In the genomic region with DNA sequence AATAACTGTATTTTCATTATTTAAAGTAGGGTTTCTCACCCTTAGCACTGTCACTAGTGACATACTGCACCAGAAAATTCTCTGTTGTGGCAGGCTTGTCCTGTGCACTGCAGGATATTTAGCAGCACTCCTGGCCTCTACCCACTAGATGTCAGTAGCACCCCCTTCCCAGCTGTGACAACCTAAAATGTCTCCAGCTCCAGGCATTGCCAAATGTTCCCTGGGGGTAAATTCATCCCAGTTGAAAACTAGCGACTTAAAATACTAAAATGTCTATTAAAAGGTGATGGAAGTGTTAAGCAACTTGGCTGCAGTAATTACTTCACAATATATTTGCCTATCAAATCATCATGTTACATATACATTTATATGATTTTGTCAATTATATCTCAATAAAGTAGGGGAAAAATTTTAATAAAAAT, we compare ENCODE assay signal across 8 cellular contexts.
DNase-seq lines count a peak whose midpoint lies in the region; ATAC-seq lines count a peak whose summit lies in the region.

No MANE protein-coding gene starts in this region.

- H2AK5ac ChIP-seq in mesenchymal stem cell (ENCODE audit: low read length, severe bottlenecking) = no peak overlapping the region

- DNase-seq in DMS153 (lab: John Stamatoyannopoulos, UW) (peak; percentile 16), DMS153 treated with DMSO at 0.1 percent for 48 hours (lab: John Stamatoyannopoulos, UW; ENCODE audit: unreplicated experiment) (no peak), NCI-H524 (lab: John Stamatoyannopoulos, UW) (peak; percentile 2 to 69), mesenchymal stem cell (peak; percentile 82)
- peak; percentile 88 for DNase-seq in activated CD4-positive, alpha-beta T cell treated with anti-CD3 and anti-CD28 coated beads, Interleukin-2, amount 10 ng/mL, durations not matched to agents 24 days and 14 days
- DNase-seq in effector CD4-positive, alpha-beta T cell = peak; percentile 50
- peak; percentile 14 to 18 for DNase-seq in stimulated activated CD8-positive, alpha-beta memory T cell treated with anti-CD3 and anti-CD28 coated beads, Interleukin-2, amount 100 ng/mL, for 48 hours (ENCODE audit: low read depth in 2 of 2)

- H2BK12ac ChIP-seq in mesenchymal stem cell (ENCODE audit: low read length in 2 of 2) = no peak overlapping the region

- no peak overlapping the region for H3K9ac ChIP-seq in mesenchymal stem cell (ENCODE audit: low read length)

- WGBS in mesenchymal stem cell = no CpG with 5 or more reads among the region's 1 CpG

- H3K4me3 Mint-ChIP-seq in activated CD4-positive, alpha-beta T cell treated with anti-CD3 and anti-CD28 coated beads, Interleukin-2, amount 10 ng/mL, durations not matched to agents 24 days and 14 days = no peak overlapping the region

- H3K9me3 Mint-ChIP-seq in activated CD4-positive, alpha-beta T cell treated with anti-CD3 and anti-CD28 coated beads, Interleukin-2, amount 10 ng/mL, durations not matched to agents 24 days and 14 days = no peaks in the 10 kb centered on the region

- H3K4me1 Mint-ChIP-seq in activated CD4-positive, alpha-beta T cell treated with anti-CD3 and anti-CD28 coated beads, Interleukin-2, amount 10 ng/mL, durations not matched to agents 24 days and 14 days = peaks cover 20% of the 10 kb centered on the region

- no peak overlapping the region for H2BK15ac ChIP-seq in mesenchymal stem cell (ENCODE audit: low read depth, poor library complexity, severe bottlenecking)

- H4K8ac ChIP-seq in mesenchymal stem cell (ENCODE audit: low read length) = no peak overlapping the region

- H3K4ac ChIP-seq in mesenchymal stem cell (ENCODE audit: low read depth in 1 of 2, low read length in 2 of 2) = no peak overlapping the region

- peaks cover 14% of the 10 kb centered on the region for H3K79me1 ChIP-seq in mesenchymal stem cell (replicated peaks; ENCODE audit: low read length, poor library complexity, severe bottlenecking)

- no peaks in the 10 kb centered on the region for H3K27me3 ChIP-seq in mesenchymal stem cell (ENCODE audit: control insufficient read depth in 1 of 2, insufficient read depth in 1 of 2, low read length in 2 of 2)

- H3K4me3 ChIP-seq in mesenchymal stem cell (ENCODE audit: insufficient read depth in 1 of 2, low read depth in 1 of 2, low read length in 2 of 2) = no peak overlapping the region

- no peak overlapping the region for H4K91ac ChIP-seq in mesenchymal stem cell (ENCODE audit: low read length)

- intact Hi-C loops in activated CD4-positive, alpha-beta T cell treated with anti-CD3 and anti-CD28 coated beads, Interleukin-2, amount 10 ng/mL, durations not matched to agents 24 days and 14 days (cut with micrococcal nuclease) = loop anchor here (1.0 to 10.0 kb wide), 3 partner anchors 75 to 252 kb away; partner anchors contain the start of genes ARID4B, B3GALNT2 and GGPS1

- no peaks in the 10 kb centered on the region for H3K27me3 Mint-ChIP-seq in activated CD4-positive, alpha-beta T cell treated with anti-CD3 and anti-CD28 coated beads, Interleukin-2, amount 10 ng/mL, durations not matched to agents 24 days and 14 days

- H2AFZ ChIP-seq in mesenchymal stem cell (ENCODE audit: low read depth, low read length) = no peak overlapping the region

- H3K36me3 ChIP-seq in mesenchymal stem cell (ENCODE audit: control insufficient read depth in 1 of 2, insufficient read depth in 2 of 2, low read depth in 1 of 2, low read length in 2 of 2) = peaks cover 0 to 34% of the 10 kb centered on the region in 2 experiments

- H3K4me1 ChIP-seq in mesenchymal stem cell (ENCODE audit: control insufficient read depth, insufficient read depth, low read depth, low read length) = no peaks in the 10 kb centered on the region

- no peak overlapping the region for H3K23ac ChIP-seq in mesenchymal stem cell (ENCODE audit: low read length in 2 of 2)

- peaks cover 20% of the 10 kb centered on the region for H3K36me3 Mint-ChIP-seq in activated CD4-positive, alpha-beta T cell treated with anti-CD3 and anti-CD28 coated beads, Interleukin-2, amount 10 ng/mL, durations not matched to agents 24 days and 14 days (ENCODE audit: low read depth)

- H3K27ac ChIP-seq in mesenchymal stem cell (ENCODE audit: low read length, poor library complexity, severe bottlenecking) = no peak overlapping the region

- no peak overlapping the region for H3K4me2 ChIP-seq in mesenchymal stem cell (ENCODE audit: low read length, poor library complexity, severe bottlenecking)

- H3K9me3 ChIP-seq in mesenchymal stem cell (ENCODE audit: control insufficient read depth, low read length) = no peaks in the 10 kb centered on the region

- no peak overlapping the region for H3K27ac Mint-ChIP-seq in activated CD4-positive, alpha-beta T cell treated with anti-CD3 and anti-CD28 coated beads, Interleukin-2, amount 10 ng/mL, durations not matched to agents 24 days and 14 days

- peak; percentile 83 for ATAC-seq in HG03175 (IDR thresholded peaks at IDR 0.05; ENCODE audit: unreplicated experiment)

- H2BK120ac ChIP-seq in mesenchymal stem cell (ENCODE audit: low read depth, low read length) = no peak overlapping the region

- H3K18ac ChIP-seq in mesenchymal stem cell (ENCODE audit: low read depth in 1 of 2, low read length in 2 of 2) = no peak overlapping the region

- H2BK5ac ChIP-seq in mesenchymal stem cell (ENCODE audit: low read depth, low read length, poor library complexity, severe bottlenecking) = no peak overlapping the region

- H3K14ac ChIP-seq in mesenchymal stem cell (ENCODE audit: low read length in 2 of 2) = no peak overlapping the region
